ENCODE assay signal across 22 cellular contexts in genomic region chr12:91483471-91483985, GRCh38.
"Had no signal": no experiment of that assay in that cellular context is flagged by ENCODE, and none has a peak within 500 bp of the region (broad histone marks: within the 10 kb centered on the region; RNA-seq: fewer than 3 reads in every experiment).

No MANE protein-coding gene starts in this region.

- DNase-seq: activated CD4-positive, alpha-beta T cell treated with anti-CD3 and anti-CD28 coated beads for 4 hours; activated CD4-positive, alpha-beta T cell treated with anti-CD3 and anti-CD28 coated beads, Interleukin-2, amount 50 U/mL, for 48 hours; activated CD4-positive, CD25-positive, alpha-beta regulatory T cell; activated effector memory CD4-positive, alpha-beta T cell treated with Interleukin-2 at 50 U/mL for 16 hours; activated naive CD4-positive, alpha-beta T cell treated with anti-CD3 and anti-CD28 coated beads for 36 hours; activated naive CD8-positive, alpha-beta T cell treated with anti-CD3 and anti-CD28 coated beads, Interleukin-2, amount 10 ng/mL, durations not matched to agents 7 days and 5 days; activated T-cell treated with anti-CD3 and anti-CD28 coated beads, Interleukin-2, amount 50 U/mL, for 72 hours; amygdala; central memory CD4-positive, alpha-beta T cell; effector memory CD4-positive, alpha-beta T cell; heart right ventricle; lower lobe of right lung; naive thymus-derived CD8-positive, alpha-beta T cell; ovary; stimulated activated CD4-positive, alpha-beta T cell treated with anti-CD3 and anti-CD28 coated beads, Interleukin-1b, Interleukin-23, amount 100 ng/mL, for 48 hours; substantia nigra; T1000; thyroid gland; upper lobe of right lung had no signal

- H3K36me3 ChIP-seq: heart right ventricle, lower lobe of right lung, ovary, prostate gland, thyroid gland, upper lobe of right lung had no signal

- H3K27ac ChIP-seq: heart right ventricle, lower lobe of right lung, ovary, prostate gland, thyroid gland, upper lobe of right lung had no signal

- H3K27me3 ChIP-seq: heart right ventricle, ovary, thyroid gland, upper lobe of right lung had no signal

- ATAC-seq: activated T-cell treated with anti-CD3 and anti-CD28 coated beads, Interleukin-2, amount 50 U/mL, for 72 hours; esophagus mucosa; heart right ventricle; left lobe of liver; lower lobe of right lung; naive thymus-derived CD8-positive, alpha-beta T cell; upper lobe of right lung had no signal

- H3K4me3 ChIP-seq: heart right ventricle, lower lobe of right lung, ovary, prostate gland, thyroid gland, upper lobe of right lung had no signal

- H3K4me1 ChIP-seq: heart right ventricle, lower lobe of right lung, prostate gland, thyroid gland, upper lobe of right lung had no signal

- H3K9me3 ChIP-seq: lower lobe of right lung, ovary, prostate gland, thyroid gland, upper lobe of right lung had no signal
